Comparison of ENCODE assay signal across 9 cellular contexts in the genomic region with DNA sequence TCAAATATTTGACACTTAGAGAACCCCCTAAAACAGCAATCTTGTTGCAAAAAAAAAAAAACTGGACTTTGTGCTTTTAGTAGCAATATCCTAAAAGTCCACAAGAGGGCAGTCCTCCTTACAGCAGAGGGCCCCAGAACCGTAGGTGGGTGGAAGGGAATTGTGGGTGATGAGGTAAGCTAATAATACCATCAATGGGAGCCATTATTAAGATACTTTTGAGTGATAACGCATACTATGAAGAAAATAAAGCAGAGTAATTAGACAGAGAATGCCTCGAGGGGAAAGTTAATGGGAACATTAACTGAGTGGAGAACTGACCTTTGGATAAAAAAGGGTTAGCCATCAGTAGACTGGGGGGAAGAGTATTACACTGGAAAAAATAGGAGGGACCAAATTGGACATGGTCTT.
DNase-seq lines count a peak whose midpoint lies in the region; ATAC-seq, FAIRE-seq and TF ChIP-seq lines count a peak whose summit lies in the region.
"Had no signal": no experiment of that assay in that cellular context is flagged by ENCODE, and none has a peak within 500 bp of the region (broad histone marks: within the 10 kb centered on the region; RNA-seq: fewer than 3 reads in every experiment).

No MANE protein-coding gene starts in this region.

- in situ Hi-C loops in SK-MEL-5 (cut with HindIII; ENCODE audit: low pct_unique_long_range_greater_than_20kb, low sequenced_read_pairs): no loop called here

- ATAC-seq in GM19328 (IDR thresholded peaks at IDR 0.05; ENCODE audit: unreplicated experiment): peak; percentile 63
- ATAC-seq in HG03354 (IDR thresholded peaks at IDR 0.05; ENCODE audit: poor library complexity, severe bottlenecking, unreplicated experiment): peak; percentile 87
- ATAC-seq in omental fat pad (ENCODE audit: low FRiP score): no peak

- peak; percentile 85 for FAIRE-seq in D721Med (lab: Jason Lieb, UNC)
- FAIRE-seq: TTC549 had no signal

- DNase-seq in D721Med (ENCODE audit: insufficient read length, low spot score): no peak
- DNase-seq in SK-MEL-5 (ENCODE audit: low read depth, low spot score): peak; percentile 72
- DNase-seq in fibroblast of the aortic adventitia (ENCODE audit: low read depth): peak; percentile 65
- peak; percentile 16 for DNase-seq in putamen (ENCODE audit: low spot score)
- DNase-seq in activated effector memory CD4-positive, alpha-beta T cell treated with anti-CD3 and anti-CD28 coated beads, Interleukin-2, amount 50 U/mL, for 16 hours: no peak
- no peak for DNase-seq in omental fat pad (ENCODE audit: low spot score)

- TF ChIP-seq CTCF in D721Med (IDR thresholded peaks at IDR 0.05; ENCODE audit: insufficient read depth, missing control alignments) (peak; percentile 70), fibroblast of the aortic adventitia (IDR thresholded peaks at IDR 0.05; ENCODE audit: insufficient read depth, low read length) (peak; percentile 81), omental fat pad (IDR thresholded peaks at IDR 0.05) (no peak)

- H3K4me3 ChIP-seq in fibroblast of the aortic adventitia (ENCODE audit: low read depth, low read length): no peak overlapping the region

Comparison
In these comparisons a context has a peak if more than half of its experiments do, and no peak if none do; other contexts are left out.
1. DNase-seq: peak in SK-MEL-5 (single experiment), fibroblast of the aortic adventitia (single experiment) and putamen (single experiment); none in D721Med (single experiment), activated effector memory CD4-positive, alpha-beta T cell treated with anti-CD3 and anti-CD28 coated beads, Interleukin-2, amount 50 U/mL, for 16 hours (single experiment) and omental fat pad (single experiment).
2. CTCF ChIP-seq: peak in D721Med (single experiment) and fibroblast of the aortic adventitia (single experiment); none in omental fat pad (0 of 3).